ENCODE assay signal across 14 cellular contexts in the genomic region with DNA sequence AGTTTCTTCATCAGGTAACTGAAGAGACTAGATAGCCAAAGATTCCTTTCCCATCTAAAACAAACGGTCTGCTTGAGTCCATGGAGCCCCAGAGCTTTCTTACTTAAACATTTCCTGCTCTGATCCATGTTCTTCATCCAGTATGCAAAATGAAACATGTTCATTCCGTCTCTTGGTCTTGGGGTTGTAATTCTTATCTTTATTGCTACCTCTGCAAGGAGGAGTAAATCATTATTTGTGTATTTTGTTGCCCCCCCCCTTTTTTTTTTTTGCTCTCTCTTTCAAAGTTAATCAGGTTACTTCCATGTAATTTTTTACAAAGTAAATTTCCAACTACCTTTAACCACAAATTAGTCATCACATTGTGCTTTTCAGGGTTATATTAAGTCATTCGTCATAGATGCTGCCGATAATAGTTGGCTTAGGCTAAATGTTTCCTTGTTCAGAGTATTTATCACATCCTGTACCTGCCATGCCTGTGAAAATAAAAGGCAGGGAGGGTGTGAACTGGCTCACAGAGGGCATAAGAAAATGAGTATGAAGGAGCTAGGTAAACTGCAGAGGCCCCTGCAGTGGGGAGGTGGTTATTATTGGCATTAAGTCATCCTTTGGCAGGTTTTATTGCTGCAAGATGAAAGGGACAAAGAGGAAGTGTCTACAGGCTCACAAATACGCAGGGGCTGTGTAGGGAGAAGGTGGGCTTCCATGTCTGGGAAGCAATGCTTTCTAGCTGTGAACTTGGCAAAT.
DNase-seq lines count a peak whose midpoint lies in the region; ATAC-seq, FAIRE-seq and TF ChIP-seq lines count a peak whose summit lies in the region.
"Had no signal": no experiment of that assay in that cellular context is flagged by ENCODE, and none has a peak within 500 bp of the region (broad histone marks: within the 10 kb centered on the region; RNA-seq: fewer than 3 reads in every experiment).

No MANE protein-coding gene starts in this region.

- H3K4me3 Mint-ChIP-seq in effector memory CD8-positive, alpha-beta T cell, result no peak overlapping the region
- H3K4me3 Mint-ChIP-seq: GM23338 had no signal

- ATAC-seq in effector memory CD8-positive, alpha-beta T cell (replicated peaks), result no peak
- ATAC-seq: GM23338 had no signal

- no peak overlapping the region for H3K4me3 ChIP-seq in choroid plexus epithelial cell (ENCODE audit: low read depth, low read length)
- H3K4me3 ChIP-seq in small intestine (ENCODE audit: low read depth in 1 of 2, low read length in 2 of 2), result no peak overlapping the region
- H3K4me3 ChIP-seq: GM23338 had no signal

- no peak for TF ChIP-seq CTCF in choroid plexus epithelial cell (conservative IDR thresholded peaks at IDR 0.05; ENCODE audit: low read depth, low read length)

- H3K4me1 ChIP-seq in small intestine (ENCODE audit: control insufficient read depth in 2 of 2, insufficient read depth in 1 of 2, low read depth in 1 of 2, low read length in 1 of 2), result peaks cover 2 to 4% of the 10 kb centered on the region in 2 donors

- no peak overlapping the region for H3K27ac Mint-ChIP-seq in effector memory CD8-positive, alpha-beta T cell
- H3K27ac Mint-ChIP-seq: GM23338, progenitor cell of endocrine pancreas had no signal

- H3K9me3 ChIP-seq in small intestine (ENCODE audit: control insufficient read depth, low read depth), result no peaks in the 10 kb centered on the region

- H3K27ac ChIP-seq in small intestine (ENCODE audit: low read depth in 1 of 2, low read length in 1 of 2), result peak overlapping the region; percentile 90 to 96

- peaks cover 28% of the 10 kb centered on the region in 2 donors for H3K27me3 Mint-ChIP-seq in effector memory CD8-positive, alpha-beta T cell
- H3K27me3 Mint-ChIP-seq: progenitor cell of endocrine pancreas had no signal

- 5 to 41% (median 9%) methylated on average over 5 of the region's 5 CpGs for WGBS in small intestine, 3 donors

- H3K9me3 Mint-ChIP-seq in effector memory CD8-positive, alpha-beta T cell, result no peaks in the 10 kb centered on the region
- H3K9me3 Mint-ChIP-seq: GM23338 had no signal

- H3K36me3 Mint-ChIP-seq in effector memory CD8-positive, alpha-beta T cell (ENCODE audit: insufficient read depth), result no peaks in the 10 kb centered on the region

- DNase-seq in HK-2 (ENCODE audit: unreplicated experiment) (peak; percentile 7), RCC 7860 (ENCODE audit: low spot score) (peak; percentile 87), choroid plexus epithelial cell (ENCODE audit: low read depth) (peak; percentile 24), small intestine (peak; percentile 97), GM19239 (ENCODE audit: insufficient read length, low spot score) (no peak)
- DNase-seq in effector memory CD8-positive, alpha-beta T cell, result no peak
- no peak for DNase-seq in stimulated activated naive CD4-positive, alpha-beta T cell treated with Interleukin-2 at 50 U/mL for 16 hours (lab: John Stamatoyannopoulos, UW)
- DNase-seq: activated gamma-delta T cell, hippocampal formation, IMR-90, SHP77 treated with DMSO at 0.1 percent for 48 hours, substantia nigra had no signal

- H3K4me1 Mint-ChIP-seq in effector memory CD8-positive, alpha-beta T cell (ENCODE audit: low read depth in 2 of 2), result peaks cover 0 to 2% of the 10 kb centered on the region in 2 donors

- peak; percentile 95 for FAIRE-seq in RCC 7860 (lab: Jason Lieb, UNC)
- peak; percentile 98 for FAIRE-seq in small intestine (lab: Jason Lieb, UNC)
- no peak for FAIRE-seq in GM19239 (lab: Jason Lieb, UNC)

- no peaks in the 10 kb centered on the region for H3K27me3 ChIP-seq in small intestine (ENCODE audit: control insufficient read depth in 2 of 2, insufficient read depth in 2 of 2, low read length in 2 of 2)

- H3K36me3 ChIP-seq in small intestine (ENCODE audit: control insufficient read depth in 2 of 2, insufficient read depth in 2 of 2, low read length in 2 of 2), result no peaks in the 10 kb centered on the region

Comparison
In these comparisons a context has a peak if more than half of its experiments do, and no peak if none do; other contexts are left out.
1. DNase-seq: peak in HK-2 (single experiment), RCC 7860 (single experiment), choroid plexus epithelial cell (single experiment) and small intestine (single experiment); none in effector memory CD8-positive, alpha-beta T cell (0 of 3), GM19239 (single experiment) and stimulated activated naive CD4-positive, alpha-beta T cell treated with Interleukin-2 at 50 U/mL for 16 hours (single experiment).